ENCODE assay signal across 10 cellular contexts in the genomic region with DNA sequence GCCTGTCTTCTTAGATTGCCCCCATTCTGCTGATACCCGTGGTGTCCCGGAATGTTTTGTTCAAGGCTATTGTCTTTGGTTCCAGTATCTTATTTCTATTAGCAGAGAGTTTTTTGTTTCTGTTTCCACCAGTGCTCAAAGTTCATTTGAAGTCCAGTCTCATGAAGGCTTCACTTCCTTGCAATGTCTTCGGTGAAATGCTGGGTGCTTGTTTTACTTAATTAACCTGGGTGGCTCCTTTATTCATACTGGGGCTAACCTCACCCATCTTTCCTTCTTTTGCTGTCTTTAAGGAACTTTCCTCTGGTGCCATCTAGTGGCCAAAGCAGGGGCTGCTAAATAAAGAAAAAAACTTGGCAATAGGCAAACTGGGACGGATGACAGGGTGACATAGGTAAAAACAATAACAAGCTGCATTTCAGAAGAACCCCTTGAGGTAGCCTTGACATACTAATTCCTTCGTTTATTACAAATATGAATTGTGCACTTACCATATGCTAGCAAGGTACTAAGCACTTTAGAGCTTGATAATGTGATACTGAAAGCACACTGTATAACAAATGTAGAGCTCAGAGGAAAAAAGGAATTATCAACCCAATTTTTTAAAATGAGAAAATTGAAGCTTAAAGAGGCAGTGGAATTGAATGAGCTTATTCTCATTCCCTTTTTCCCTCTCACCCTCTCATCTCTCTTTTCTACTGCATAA. TPM values are rescaled to one million over a fixed set of nuclear protein-coding genes. Genes with fewer than 3 reads are reported as not detected.
DNase-seq lines count a peak whose midpoint lies in the region; ATAC-seq, FAIRE-seq and TF ChIP-seq lines count a peak whose summit lies in the region.
"Had no signal": no experiment of that assay in that cellular context is flagged by ENCODE, and none has a peak within 500 bp of the region (broad histone marks: within the 10 kb centered on the region; RNA-seq: fewer than 3 reads in every experiment).

No MANE protein-coding gene starts in this region.

- H4K20me1 ChIP-seq in keratinocyte (ENCODE audit: control insufficient read depth, extremely low read depth, insufficient read depth, low read length), result no peaks in the 10 kb centered on the region
- H4K20me1 ChIP-seq: BLaER1 treated with 17β-estradiol and CSF1 and Interleukin-3, amounts not matched to agents 10 nM and 100 nM had no signal

- H3K4me3 ChIP-seq in keratinocyte (ENCODE audit: control insufficient read depth in 2 of 3, extremely low read depth in 1 of 3, insufficient read depth in 2 of 3, low read depth in 1 of 3, low read length in 3 of 3), result no peak overlapping the region
- H3K4me3 ChIP-seq: BLaER1 treated with 17β-estradiol and CSF1 and Interleukin-3, amounts not matched to agents 10 nM and 100 nM had no signal

- H3K9ac ChIP-seq in keratinocyte (ENCODE audit: control insufficient read depth, extremely low read depth, insufficient read depth, low read length), result no peak overlapping the region
- H3K9ac ChIP-seq: BLaER1 treated with 17β-estradiol and CSF1 and Interleukin-3, amounts not matched to agents 10 nM and 100 nM had no signal

- no peaks in the 10 kb centered on the region for H3K9me3 ChIP-seq in keratinocyte (ENCODE audit: control insufficient read depth, low read depth, low read length)
- H3K9me3 ChIP-seq: BLaER1 treated with 17β-estradiol and CSF1 and Interleukin-3, amounts not matched to agents 10 nM and 100 nM had no signal

- H3K27ac ChIP-seq in VCaP (peak overlapping the region; percentile 26; the same call in 1 of the 2 replicates), keratinocyte (ENCODE audit: control insufficient read depth, insufficient read depth, low read length) (no peak overlapping the region)
- H3K27ac ChIP-seq: BLaER1 treated with 17β-estradiol and CSF1 and Interleukin-3, amounts not matched to agents 10 nM and 100 nM had no signal

- H3K9me3 Mint-ChIP-seq in MCF 10A (ENCODE audit: unreplicated experiment), result no peaks in the 10 kb centered on the region

- H3K27ac Mint-ChIP-seq in MCF 10A (ENCODE audit: low read depth, unreplicated experiment), result no peak overlapping the region

- H3K4me3 Mint-ChIP-seq in MCF 10A (ENCODE audit: unreplicated experiment), result no peak overlapping the region

- H3K36me3 ChIP-seq in keratinocyte (ENCODE audit: control insufficient read depth in 2 of 2, extremely low read depth in 1 of 2, insufficient read depth in 2 of 2, low read length in 2 of 2), result no peaks in the 10 kb centered on the region
- H3K36me3 ChIP-seq: BLaER1 treated with 17β-estradiol and CSF1 and Interleukin-3, amounts not matched to agents 10 nM and 100 nM had no signal

- TF ChIP-seq CTCF in VCaP (conservative IDR thresholded peaks at IDR 0.05), result peak; percentile 98
- TF ChIP-seq CTCF in MCF 10A (IDR thresholded peaks at IDR 0.05; ENCODE audit: unreplicated experiment), result peak; percentile 82
- peak; percentile 57 to 83 (median 76) for TF ChIP-seq CTCF in keratinocyte (optimal IDR thresholded peaks at IDR 0.05 in 1 of 3, IDR thresholded peaks at IDR 0.05 in 1 of 3, conservative IDR thresholded peaks at IDR 0.05 in 1 of 3; ENCODE audit: extremely low read depth in 1 of 3, insufficient read depth in 2 of 3, low read length in 3 of 3)

- no TSS peak for BruUV-seq in MCF 10A (replicated peaks; lab: Mats Ljungman, UMichigan)

- CTCF ChIA-PET in MCF 10A (lab: Yijun Ruan, JAX), result interaction anchor here (0.5 to 3.4 kb wide), 50 partner anchors 10 to 1695 kb away, joined by 3 to 36 read pairs (median 4); no protein-coding TSS in a partner anchor

- peak; percentile 65 for ATAC-seq in HG03066 (IDR thresholded peaks at IDR 0.05; ENCODE audit: low read depth, unreplicated experiment)

- no peaks in the 10 kb centered on the region for H3K4me1 ChIP-seq in keratinocyte (ENCODE audit: control insufficient read depth, extremely low read depth, insufficient read depth, low read length)

- H3K4me1 Mint-ChIP-seq in MCF 10A (ENCODE audit: insufficient read depth, unreplicated experiment), result no peaks in the 10 kb centered on the region

- H3K9me1 ChIP-seq in keratinocyte (ENCODE audit: control insufficient read depth, extremely low read depth, insufficient read depth, low read length), result no peaks in the 10 kb centered on the region

- no peak overlapping the region for H3K4me2 ChIP-seq in keratinocyte (ENCODE audit: control insufficient read depth, extremely low read depth, insufficient read depth, low read depth, low read length)
- H3K4me2 ChIP-seq: BLaER1 treated with 17β-estradiol and CSF1 and Interleukin-3, amounts not matched to agents 10 nM and 100 nM had no signal

- POLR2A ChIA-PET in MCF 10A (lab: Yijun Ruan, JAX), result interaction anchor here (1.0 kb wide), 1 partner anchor 80 kb away, joined by 3 read pairs; no protein-coding TSS in a partner anchor

- intact Hi-C loops in MCF 10A (cut with micrococcal nuclease), result loop anchor here (1.0 to 5.0 kb wide), 6 partner anchors 82 to 521 kb away; no protein-coding TSS in a partner anchor

- DNase-seq in NCI-H2081 (lab: John Stamatoyannopoulos, UW) (peak; percentile 71 to 79), NCI-H2081 treated with DMSO at 0.1 percent for 48 hours (lab: John Stamatoyannopoulos, UW) (no peak), NCI-H2171 (lab: John Stamatoyannopoulos, UW) (peak; percentile 51), MCF 10A (ENCODE audit: unreplicated experiment) (peak; percentile 80), keratinocyte (ENCODE audit: low read depth, low spot score) (peak; percentile 11)
- DNase-seq in stimulated activated CD4-positive, alpha-beta T cell treated with anti-CD3 and anti-CD28 coated beads, Interleukin-1b, Interleukin-23, amount 100 ng/mL, for 4 hours (ENCODE audit: low read depth in 2 of 2), result peak; percentile 51 to 62

- no peak overlapping the region for H2AFZ ChIP-seq in keratinocyte (ENCODE audit: control insufficient read depth, low read length)

- FAIRE-seq in keratinocyte (lab: Jason Lieb, UNC), result peak; percentile 52

- H3K36me3 Mint-ChIP-seq in MCF 10A (ENCODE audit: insufficient read depth, unreplicated experiment), result no peaks in the 10 kb centered on the region

- H3K27me3 Mint-ChIP-seq in MCF 10A (ENCODE audit: insufficient read depth, unreplicated experiment), result peaks cover 10% of the 10 kb centered on the region

- H3K27me3 ChIP-seq in keratinocyte (ENCODE audit: control insufficient read depth, extremely low read depth, insufficient read depth, low read length), result peaks cover 12% of the 10 kb centered on the region
- H3K27me3 ChIP-seq: BLaER1 treated with 17β-estradiol and CSF1 and Interleukin-3, amounts not matched to agents 10 nM and 100 nM had no signal

- dilution Hi-C loops in keratinocyte (cut with MboI; ENCODE audit: extremely low pct_ligation_motif_present, low sequenced_read_pairs), result no loop called here

- no peaks in the 10 kb centered on the region for H3K79me2 ChIP-seq in keratinocyte (ENCODE audit: control insufficient read depth, insufficient read depth, low read length)

RNA-seq across cellular contexts. Expression of a gene that starts 2.8 kb away (rescaled TPM):
- not detected in 2 replicates for total RNA-seq in MCF 10A (2022)
- polyA plus RNA-seq in keratinocyte, result not detected in 3 replicates
- polyA plus RNA-seq in keratinocyte (2011; ENCODE audit: low read depth), result not detected
- polyA plus RNA-seq in keratinocyte (2011; cell fraction: cytosol; rRNA removed), result not detected in 2 replicates
- not detected in 2 replicates for polyA plus RNA-seq in keratinocyte (2011; cell fraction: nucleus; rRNA removed)
- not detected in 2 replicates for polyA plus RNA-seq in keratinocyte (2012; ENCODE audit: low replicate concordance)
- polyA minus RNA-seq in keratinocyte, result not detected in 3 replicates
- not detected for polyA minus RNA-seq in keratinocyte (2011; cell fraction: cytosol; rRNA and poly(A)+ RNA removed)
- not detected in 2 replicates for polyA minus RNA-seq in keratinocyte (2011; cell fraction: nucleus; rRNA and poly(A)+ RNA removed)
- total RNA-seq: subcutaneous adipose tissue had no signal
